In genomic region chr19:48433337-48433736, GRCh38 we compare ENCODE assay signal across 25 cellular contexts. TPM values are rescaled to one million over a fixed set of nuclear protein-coding genes. Genes with fewer than 3 reads are reported as not detected.
DNase-seq lines count a peak whose midpoint lies in the region; ATAC-seq, FAIRE-seq and TF ChIP-seq lines count a peak whose summit lies in the region.
"Had no signal": no experiment of that assay in that cellular context is flagged by ENCODE, and none has a peak within 500 bp of the region (broad histone marks: within the 10 kb centered on the region; RNA-seq: fewer than 3 reads in every experiment).

No MANE protein-coding gene starts in this region.

- H3K9me3 Mint-ChIP-seq in activated naive CD8-positive, alpha-beta T cell treated with anti-CD3 and anti-CD28 coated beads, Interleukin-2, amount 10 ng/mL, durations not matched to agents 7 days and 5 days: no peaks in the 10 kb centered on the region
- no peaks in the 10 kb centered on the region for H3K9me3 Mint-ChIP-seq in activated naive CD8-positive, alpha-beta T cell treated with anti-CD3 and anti-CD28 coated beads for 36 hours
- H3K9me3 Mint-ChIP-seq in WTC11: peaks cover 4% of the 10 kb centered on the region; the same call in 1 of the 2 replicates

- FAIRE-seq in kidney (lab: Jason Lieb, UNC): no peak
- FAIRE-seq: D721Med, GM12891, HTR-8/SVneo had no signal

- H3K36me3 Mint-ChIP-seq in activated naive CD8-positive, alpha-beta T cell treated with anti-CD3 and anti-CD28 coated beads, Interleukin-2, amount 10 ng/mL, durations not matched to agents 7 days and 5 days: peaks cover 1% of the 10 kb centered on the region
- peaks cover 2% of the 10 kb centered on the region for H3K36me3 Mint-ChIP-seq in activated naive CD8-positive, alpha-beta T cell treated with anti-CD3 and anti-CD28 coated beads for 36 hours
- H3K36me3 Mint-ChIP-seq in WTC11: peaks cover 32% of the 10 kb centered on the region

- no peak overlapping the region for H3K4me3 Mint-ChIP-seq in activated naive CD8-positive, alpha-beta T cell treated with anti-CD3 and anti-CD28 coated beads, Interleukin-2, amount 10 ng/mL, durations not matched to agents 7 days and 5 days
- no peak overlapping the region for H3K4me3 Mint-ChIP-seq in activated naive CD8-positive, alpha-beta T cell treated with anti-CD3 and anti-CD28 coated beads for 36 hours
- H3K4me3 Mint-ChIP-seq in WTC11: no peak overlapping the region
- H3K4me3 Mint-ChIP-seq: CD14-positive monocyte had no signal

- CTCF ChIA-PET in WTC11 (lab: Charles Lee): interaction anchor here (0.7 to 2.2 kb wide), 7 partner anchors 12 to 119 kb away, joined by 3 to 21 read pairs (median 4); partner anchors contain the start of genes GRWD1 and KDELR1

- peak; percentile 39 for ATAC-seq in activated naive CD8-positive, alpha-beta T cell treated with anti-CD3 and anti-CD28 coated beads, Interleukin-2, amount 10 ng/mL, durations not matched to agents 7 days and 5 days (ENCODE audit: low read depth)
- ATAC-seq in WTC11 (peak; percentile 65), GM18873 (IDR thresholded peaks at IDR 0.05; ENCODE audit: low FRiP score, unreplicated experiment) (no peak)
- ATAC-seq: HCT116 had no signal

- no peak for DNase-seq in activated naive CD8-positive, alpha-beta T cell treated with anti-CD3 and anti-CD28 coated beads, Interleukin-2, amount 10 ng/mL, durations not matched to agents 7 days and 5 days
- DNase-seq in activated naive CD8-positive, alpha-beta T cell treated with anti-CD3 and anti-CD28 coated beads for 36 hours: no peak
- DNase-seq in SK-N-MC (ENCODE audit: low read depth, low spot score) (no peak), WTC11 (ENCODE audit: low spot score) (no peak), T-helper 1 cell (no peak), kidney (no peak)
- DNase-seq in stimulated activated CD8-positive, alpha-beta memory T cell treated with anti-CD3 and anti-CD28 coated beads, Interleukin-4, amount 100 ng/mL, for 48 hours: no peak
- DNase-seq: 8988T, AML-193, DMS53, EL, GF-D8, GM23248, NCI-H1105 treated with DMSO at 0.1 percent for 48 hours, NCI-H446, NCI-H526, Right ventricle myocardium superior, SK-N-SH had no signal

- H3K4me1 Mint-ChIP-seq in activated naive CD8-positive, alpha-beta T cell treated with anti-CD3 and anti-CD28 coated beads, Interleukin-2, amount 10 ng/mL, durations not matched to agents 7 days and 5 days: peaks cover 1% of the 10 kb centered on the region
- H3K4me1 Mint-ChIP-seq in activated naive CD8-positive, alpha-beta T cell treated with anti-CD3 and anti-CD28 coated beads for 36 hours: no peaks in the 10 kb centered on the region
- peaks cover 7% of the 10 kb centered on the region for H3K4me1 Mint-ChIP-seq in WTC11

- TF ChIP-seq CTCF in WTC11 (IDR thresholded peaks at IDR 0.05) (no peak), kidney (IDR thresholded peaks at IDR 0.05; ENCODE audit: borderline replicate concordance, extremely low read depth, insufficient read depth) (no peak)

- H3K36me3 ChIP-seq in SK-N-MC (ENCODE audit: insufficient read depth, low read length) (no peaks in the 10 kb centered on the region), kidney (ENCODE audit: control insufficient read depth in 1 of 2, insufficient read depth in 2 of 2, low read length in 2 of 2) (no peaks in the 10 kb centered on the region)

- POLR2A ChIA-PET in activated naive CD8-positive, alpha-beta T cell treated with anti-CD3 and anti-CD28 coated beads, Interleukin-2, amount 10 ng/mL, durations not matched to agents 7 days and 5 days (lab: Charles Lee): no interaction called here
- POLR2A ChIA-PET in WTC11 (lab: Charles Lee): interaction anchor here (0.6 to 0.9 kb wide), 2 partner anchors 10 to 21 kb away, joined by 3 to 4 read pairs; no protein-coding TSS in a partner anchor

- H3K27me3 Mint-ChIP-seq in activated naive CD8-positive, alpha-beta T cell treated with anti-CD3 and anti-CD28 coated beads, Interleukin-2, amount 10 ng/mL, durations not matched to agents 7 days and 5 days: peaks cover 17% of the 10 kb centered on the region
- H3K27me3 Mint-ChIP-seq in activated naive CD8-positive, alpha-beta T cell treated with anti-CD3 and anti-CD28 coated beads for 36 hours: peaks cover 14% of the 10 kb centered on the region
- H3K27me3 Mint-ChIP-seq in WTC11 (ENCODE audit: low read depth): no peaks in the 10 kb centered on the region

- no peak overlapping the region for H3K27ac Mint-ChIP-seq in activated naive CD8-positive, alpha-beta T cell treated with anti-CD3 and anti-CD28 coated beads, Interleukin-2, amount 10 ng/mL, durations not matched to agents 7 days and 5 days
- H3K27ac Mint-ChIP-seq in activated naive CD8-positive, alpha-beta T cell treated with anti-CD3 and anti-CD28 coated beads for 36 hours: no peak overlapping the region
- H3K27ac Mint-ChIP-seq in WTC11: no peak overlapping the region
- H3K27ac Mint-ChIP-seq: CD14-positive monocyte had no signal

- H3K9me3 ChIP-seq in SK-N-MC (ENCODE audit: low read depth, low read length) (no peaks in the 10 kb centered on the region), kidney (ENCODE audit: control insufficient read depth in 1 of 2, low read length in 2 of 2) (no peaks in the 10 kb centered on the region)
- H3K9me3 ChIP-seq: SK-N-SH had no signal

- H3K4me1 ChIP-seq in kidney (ENCODE audit: control insufficient read depth in 1 of 2, insufficient read depth in 1 of 2, low read depth in 1 of 2, low read length in 2 of 2): no peaks in the 10 kb centered on the region

- H3K4me3 ChIP-seq in SK-N-MC: no peak overlapping the region
- H3K4me3 ChIP-seq in kidney (ENCODE audit: low read length in 2 of 2): no peak overlapping the region
- H3K4me3 ChIP-seq: GM23248 had no signal

- no peak overlapping the region for H3K9ac ChIP-seq in SK-N-MC (ENCODE audit: insufficient read length)
- no peak overlapping the region for H3K9ac ChIP-seq in kidney (ENCODE audit: low read length in 2 of 2)
- H3K9ac ChIP-seq: GM23248, KMS-11, SK-N-SH had no signal

- intact Hi-C loops in kidney (cut with DNase I): no loop called here

- 0 out of 2 replicates have a peak overlapping the region, but pooled peaks have one; percentile 1 for H3K27ac ChIP-seq in SK-N-MC
- H3K27ac ChIP-seq in kidney (ENCODE audit: low read depth in 2 of 2, low read length in 2 of 2): no peak overlapping the region
- H3K27ac ChIP-seq: GM23248, KMS-11 had no signal

TF ChIP-seq in WTC11, 78 proteins besides CTCF, POLR2A, EP300 and RAD21 (continues in another document):
- TF ChIP-seq ZNF423 (CRISPR knock-in tag; IDR thresholded peaks at IDR 0.05) (no peak), TEAD1 (CRISPR knock-in tag; IDR thresholded peaks at IDR 0.05) (no peak), MAX (CRISPR knock-in tag; IDR thresholded peaks at IDR 0.05) (no peak)
- TF ChIP-seq, protein P1, sequence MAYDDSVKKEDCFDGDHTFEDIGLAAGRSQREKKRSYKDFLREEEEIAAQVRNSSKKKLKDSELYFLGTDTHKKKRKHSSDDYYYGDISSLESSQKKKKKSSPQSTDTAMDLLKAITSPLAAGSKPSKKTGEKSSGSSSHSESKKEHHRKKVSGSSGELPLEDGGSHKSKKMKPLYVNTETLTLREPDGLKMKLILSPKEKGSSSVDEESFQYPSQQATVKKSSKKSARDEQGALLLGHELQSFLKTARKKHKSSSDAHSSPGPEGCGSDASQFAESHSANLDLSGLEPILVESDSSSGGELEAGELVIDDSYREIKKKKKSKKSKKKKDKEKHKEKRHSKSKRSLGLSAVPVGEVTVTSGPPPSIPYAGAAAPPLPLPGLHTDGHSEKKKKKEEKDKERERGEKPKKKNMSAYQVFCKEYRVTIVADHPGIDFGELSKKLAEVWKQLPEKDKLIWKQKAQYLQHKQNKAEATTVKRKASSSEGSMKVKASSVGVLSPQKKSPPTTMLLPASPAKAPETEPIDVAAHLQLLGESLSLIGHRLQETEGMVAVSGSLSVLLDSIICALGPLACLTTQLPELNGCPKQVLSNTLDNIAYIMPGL (CRISPR knock-in tag; IDR thresholded peaks at IDR 0.05): no peak

RNA-seq across cellular contexts. Expression of gene GRWD1, which starts 12.4 kb away (rescaled TPM):
- total RNA-seq in activated naive CD8-positive, alpha-beta T cell treated with anti-CD3 and anti-CD28 coated beads, Interleukin-2, amount 10 ng/mL, durations not matched to agents 7 days and 5 days: 10 to 100 TPM; 31.3 to 36.0 TPM
- 10 to 100 TPM; 91.1 to 98.5 TPM for total RNA-seq in activated naive CD8-positive, alpha-beta T cell treated with anti-CD3 and anti-CD28 coated beads for 36 hours
- 59.8 to 67.2 TPM (median 61.6 TPM) in 3 replicates for total RNA-seq in WTC11 (2021)
- total RNA-seq in kidney: 34.0 TPM
- 19.0 TPM for polyA plus RNA-seq in kidney (ENCODE audit: insufficient read depth, low read depth, low replicate concordance)

RNA-seq across cellular contexts. Expression of gene KCNJ14, which starts 22.0 kb away (rescaled TPM):
- 1 to 10 TPM; 1.4 TPM for total RNA-seq in activated naive CD8-positive, alpha-beta T cell treated with anti-CD3 and anti-CD28 coated beads, Interleukin-2, amount 10 ng/mL, durations not matched to agents 7 days and 5 days
- total RNA-seq in activated naive CD8-positive, alpha-beta T cell treated with anti-CD3 and anti-CD28 coated beads for 36 hours: 1 to 10 TPM; 1.4 to 1.5 TPM
- 1.1 to 1.4 TPM (median 1.1 TPM) in 3 replicates for total RNA-seq in WTC11 (2021)
- total RNA-seq in kidney: 1.0 TPM
- polyA plus RNA-seq in kidney (ENCODE audit: insufficient read depth, low read depth, low replicate concordance): 0.28 TPM

RNA-seq across cellular contexts. Expression of gene CYTH2, which starts 35.8 kb away (rescaled TPM):
- total RNA-seq in activated naive CD8-positive, alpha-beta T cell treated with anti-CD3 and anti-CD28 coated beads, Interleukin-2, amount 10 ng/mL, durations not matched to agents 7 days and 5 days: 10 to 100 TPM; 57.6 to 59.1 TPM
- 10 to 100 TPM; 18.2 to 21.7 TPM for total RNA-seq in activated naive CD8-positive, alpha-beta T cell treated with anti-CD3 and anti-CD28 coated beads for 36 hours
- total RNA-seq in WTC11 (2021) (70.4 to 72.6 TPM (median 71.9 TPM) in 3 replicates), kidney (96.1 TPM)
- 51.0 TPM for polyA plus RNA-seq in kidney (ENCODE audit: insufficient read depth, low read depth, low replicate concordance)

RNA-seq across cellular contexts. Expression of gene GRIN2D, which starts 39.9 kb away (rescaled TPM):
- under 1 TPM; 0.14 to 0.17 TPM for total RNA-seq in activated naive CD8-positive, alpha-beta T cell treated with anti-CD3 and anti-CD28 coated beads, Interleukin-2, amount 10 ng/mL, durations not matched to agents 7 days and 5 days
- under 1 TPM; 0.28 to 0.29 TPM for total RNA-seq in activated naive CD8-positive, alpha-beta T cell treated with anti-CD3 and anti-CD28 coated beads for 36 hours
- total RNA-seq in WTC11 (2021) (23.0 to 27.8 TPM (median 25.3 TPM) in 3 replicates), kidney (0.54 TPM)
- polyA plus RNA-seq in kidney (ENCODE audit: insufficient read depth, low read depth, low replicate concordance): 0.13 TPM

RNA-seq across cellular contexts. Expression of gene KDELR1, which starts 42.0 kb away (rescaled TPM):
- 10 to 100 TPM; 75.8 to 75.9 TPM for total RNA-seq in activated naive CD8-positive, alpha-beta T cell treated with anti-CD3 and anti-CD28 coated beads, Interleukin-2, amount 10 ng/mL, durations not matched to agents 7 days and 5 days
- total RNA-seq in activated naive CD8-positive, alpha-beta T cell treated with anti-CD3 and anti-CD28 coated beads for 36 hours: 10 to 100 TPM; 72.5 to 73.9 TPM
- total RNA-seq in WTC11 (2021): 207 to 226 TPM (median 223 TPM) in 3 replicates
- 169 TPM for total RNA-seq in kidney
- polyA plus RNA-seq in kidney (ENCODE audit: insufficient read depth, low read depth, low replicate concordance): 204 TPM
